Comparison of ENCODE assay signal across 1 cellular context in genomic region chr6:44966449-44967091, GRCh38.
TF ChIP-seq lines count a peak whose summit lies in the region.

No MANE protein-coding gene starts in this region.

TF ChIP-seq in K562, 482 proteins besides CTCF, POLR2A, EP300 and RAD21 (continued from another document and continues in another):
- TF ChIP-seq ZMIZ1 (IDR thresholded peaks at IDR 0.05; ENCODE audit: low read depth in 2 of 2, low read length in 2 of 2) (peak in 1 of 2 experiments; percentile 99; a peak in 2 of 4 replicates), ZNF830 (CRISPR knock-in tag; IDR thresholded peaks at IDR 0.05) (no peak), PKNOX1 (IDR thresholded peaks at IDR 0.05) (peak; percentile 93), BCL6 (CRISPR knock-in tag; IDR thresholded peaks at IDR 0.05) (peak; percentile 53; the same call in 1 of the 2 replicates), PHTF2 (CRISPR knock-in tag; IDR thresholded peaks at IDR 0.05) (no peak), ZFP1 (CRISPR knock-in tag; IDR thresholded peaks at IDR 0.05) (no peak), E2F1 (CRISPR knock-in tag; IDR thresholded peaks at IDR 0.05) (no peak), GATAD2B (IDR thresholded peaks at IDR 0.05; ENCODE audit: borderline replicate concordance) (peak; percentile 89), NFIC (IDR thresholded peaks at IDR 0.05) (peak; percentile 97), ZNF445 (CRISPR knock-in tag; IDR thresholded peaks at IDR 0.05; ENCODE audit: low read depth) (no peak), NR2C1 (IDR thresholded peaks at IDR 0.05) (peak; percentile 69; the same call in 1 of the 2 replicates), NR2C1 (tag; IDR thresholded peaks at IDR 0.05) (peak; percentile 83), TAF15 (IDR thresholded peaks at IDR 0.05; ENCODE audit: low read depth, low read length) (no peak), ZNF212 (CRISPR knock-in tag; IDR thresholded peaks at IDR 0.05) (peak; percentile 63; the same call in 1 of the 2 replicates), ZNF444 (CRISPR knock-in tag; IDR thresholded peaks at IDR 0.05) (0 out of 2 replicates have a peak, but pooled peaks have one; percentile 68), PML (IDR thresholded peaks at IDR 0.05; ENCODE audit: low read length) (peak; percentile 100), ZNF766 (CRISPR knock-in tag; conservative IDR thresholded peaks at IDR 0.05) (peak; percentile 98), ZNF592 (IDR thresholded peaks at IDR 0.05) (peak; percentile 16; the same call in 1 of the 2 replicates), ZNF778 (CRISPR knock-in tag; IDR thresholded peaks at IDR 0.05) (no peak), CXXC5 (CRISPR knock-in tag; IDR thresholded peaks at IDR 0.05) (peak; percentile 45), CREM (IDR thresholded peaks at IDR 0.05; ENCODE audit: low read depth) (peak; percentile 85), CHAMP1 (IDR thresholded peaks at IDR 0.05) (peak; percentile 99), FOXO4 (CRISPR knock-in tag; IDR thresholded peaks at IDR 0.05) (0 out of 2 replicates have a peak, but pooled peaks have one; percentile 56), ZNF347 (CRISPR knock-in tag; IDR thresholded peaks at IDR 0.05; ENCODE audit: low read depth) (no peak), JUN (IDR thresholded peaks at IDR 0.05; ENCODE audit: borderline replicate concordance, low read depth, low read length) (peak; percentile 99), JUN (CRISPR knock-in tag; IDR thresholded peaks at IDR 0.05; ENCODE audit: borderline replicate concordance) (peak; percentile 71; the same call in 1 of the 2 replicates), DIDO1 (tag; IDR thresholded peaks at IDR 0.05; ENCODE audit: low read depth) (peak; percentile 45; the same call in 1 of the 2 replicates), SRSF1 (IDR thresholded peaks at IDR 0.05; ENCODE audit: low read depth, low read length) (no peak), MIER1 (IDR thresholded peaks at IDR 0.05; ENCODE audit: low read depth) (no peak), MAZ (CRISPR knock-in tag; conservative IDR thresholded peaks at IDR 0.05 in 1 of 2, IDR thresholded peaks at IDR 0.05 in 1 of 2) (peak; percentile 52 to 78; a peak in 2 of 4 replicates), EGR1 (conservative IDR thresholded peaks at IDR 0.05) (peak; percentile 99), GTF2B (IDR thresholded peaks at IDR 0.05; ENCODE audit: extremely low read depth, insufficient read length) (no peak), TRIM24 (IDR thresholded peaks at IDR 0.05) (peak; percentile 100), RFX1 (IDR thresholded peaks at IDR 0.05) (peak; percentile 25; the same call in 1 of the 2 replicates), JUND (IDR thresholded peaks at IDR 0.05; ENCODE audit: borderline replicate concordance, low read depth, low read length) (peak; percentile 100), JUND (tag; IDR thresholded peaks at IDR 0.05; ENCODE audit: borderline replicate concordance, low read depth, low read length) (peak; percentile 100), SP1 (CRISPR knock-in tag; IDR thresholded peaks at IDR 0.05) (peak; percentile 53; the same call in 1 of the 2 replicates), CGGBP1 (CRISPR knock-in tag; IDR thresholded peaks at IDR 0.05) (peak; percentile 77; the same call in 1 of the 2 replicates), ZNF174 (CRISPR knock-in tag; IDR thresholded peaks at IDR 0.05) (no peak), U2AF2 (optimal IDR thresholded peaks at IDR 0.05; ENCODE audit: low read depth, low read length) (no peak), CLOCK (CRISPR knock-in tag; IDR thresholded peaks at IDR 0.05; ENCODE audit: borderline replicate concordance) (no peak)
